4 cellular contexts compared by ENCODE assay signal in genomic region chr5:119503939-119504338, GRCh38.
TF ChIP-seq lines count a peak whose summit lies in the region.

No MANE protein-coding gene starts in this region.

TF ChIP-seq in SK-N-SH treated with all-trans-retinoic acid at 6 μM for 48 hours, 23 proteins besides CTCF, POLR2A, EP300 and RAD21:
- TF ChIP-seq ZNF8 (CRISPR knock-in tag; IDR thresholded peaks at IDR 0.05) = peak; percentile 97
TF ChIP-seq in SK-N-SH treated with all-trans-retinoic acid at 6 μM for 48 hours: peak in this region for 1; not testable (repeated sequence) for 22.

TF ChIP-seq in GM12878, 131 proteins besides CTCF, POLR2A, EP300 and RAD21:
- 0 out of 2 replicates have a peak, but pooled peaks have one; percentile 26 for TF ChIP-seq SMARCA5 (IDR thresholded peaks at IDR 0.05)

TF ChIP-seq in H1, 55 proteins besides CTCF, POLR2A, EP300 and RAD21:
- TF ChIP-seq KDM1A (IDR thresholded peaks at IDR 0.05; ENCODE audit: borderline replicate concordance, low read length) = peak; percentile 87

TF ChIP-seq in HepG2, 621 proteins besides CTCF, POLR2A, EP300 and RAD21:
- TF ChIP-seq CHD4 (IDR thresholded peaks at IDR 0.05; ENCODE audit: borderline replicate concordance, low read length) = 0 out of 2 replicates have a peak, but pooled peaks have one; percentile 3
- TF ChIP-seq TARDBP (CRISPR knock-in tag; IDR thresholded peaks at IDR 0.05) = peak; percentile 17; the same call in 1 of the 2 replicates
- TF ChIP-seq RCOR2 (CRISPR knock-in tag; IDR thresholded peaks at IDR 0.05) = peak; percentile 32; the same call in 1 of the 2 replicates
